21 cellular contexts compared by ENCODE assay signal in the genomic region with DNA sequence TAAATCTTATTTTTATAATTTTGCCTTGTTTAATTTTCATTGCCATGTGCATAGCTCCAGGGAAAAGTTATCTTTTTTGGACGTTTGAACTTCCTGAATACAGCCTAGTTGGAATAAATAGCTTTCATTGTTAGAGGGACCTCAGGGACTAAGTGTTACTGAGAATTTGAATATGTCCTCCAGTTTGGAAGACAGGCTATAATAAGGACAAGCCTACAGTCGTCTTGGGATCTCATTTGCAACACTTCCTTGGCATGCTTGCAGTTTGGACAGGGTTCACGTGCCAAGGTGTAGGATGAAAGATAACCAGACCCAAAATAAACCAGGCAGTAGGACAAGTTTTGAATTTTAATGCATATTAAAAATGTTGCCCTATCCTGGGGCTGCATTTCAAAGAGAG.
DNase-seq lines count a peak whose midpoint lies in the region; ATAC-seq and TF ChIP-seq lines count a peak whose summit lies in the region.
"Had no signal": no experiment of that assay in that cellular context is flagged by ENCODE, and none has a peak within 500 bp of the region (broad histone marks: within the 10 kb centered on the region; RNA-seq: fewer than 3 reads in every experiment).

No MANE protein-coding gene starts in this region.

- H3K27ac ChIP-seq in psoas muscle: no peak overlapping the region
- no peak overlapping the region for H3K27ac ChIP-seq in CD4-positive, alpha-beta memory T cell (ENCODE audit: low read depth, low read length)
- H3K27ac ChIP-seq: PC-9, RWPE1 had no signal

- H3K36me3 Mint-ChIP-seq in CD4-positive, alpha-beta memory T cell: no peaks in the 10 kb centered on the region
- H3K36me3 Mint-ChIP-seq: CD8-positive, alpha-beta memory T cell had no signal

- no peak overlapping the region for H3K27ac Mint-ChIP-seq in CD4-positive, alpha-beta memory T cell
- H3K27ac Mint-ChIP-seq: CD8-positive, alpha-beta memory T cell had no signal

- no peak overlapping the region for H3K4me3 ChIP-seq in psoas muscle
- no peak overlapping the region for H3K4me3 ChIP-seq in CD4-positive, alpha-beta memory T cell (ENCODE audit: low read length in 2 of 2)
- H3K4me3 ChIP-seq: PC-9 had no signal

- POLR2A ChIA-PET in CD4-positive, alpha-beta memory T cell (lab: Charles Lee; ENCODE audit: partially characterized antibody): no interaction called here

- TF ChIP-seq CTCF in psoas muscle (IDR thresholded peaks at IDR 0.05): no peak

- whole genome bisulfite sequencing in psoas muscle, 3 donors: 3 to 5% (median 4%) methylated on average over 3 of the region's 3 CpGs

- H3K4me3 Mint-ChIP-seq in CD4-positive, alpha-beta memory T cell: no peak overlapping the region
- H3K4me3 Mint-ChIP-seq: CD8-positive, alpha-beta memory T cell had no signal

- CTCF ChIA-PET in CD4-positive, alpha-beta memory T cell (lab: Charles Lee; ENCODE audit: partially characterized antibody): interaction anchor here (1.4 to 2.0 kb wide), 2 partner anchors 10 to 1113 kb away, joined by 3 to 7 read pairs; no protein-coding TSS in a partner anchor

- DNase-seq in COLO829 (ENCODE audit: low spot score) (peak; percentile 66), SK-MEL-5 (ENCODE audit: low read depth, low spot score) (peak; percentile 62), left cardiac atrium (no peak), psoas muscle (no peak), GM03348 (ENCODE audit: low spot score) (no peak)
- DNase-seq in CD4-positive, alpha-beta memory T cell: no peak
- DNase-seq: AML-193; C1 segment of cervical spinal cord; CD8-positive, alpha-beta memory T cell; DMS53; GDM1; KBM-7; NCI-H1092; NCI-H1436; NCI-H1930; NCI-H2227 treated with DMSO at 0.1 percent for 48 hours; NCI-H510A; PC-9 had no signal

- intact Hi-C loops in left cardiac atrium (cut with DNase I) (no loop called here), psoas muscle (cut with DNase I) (no loop called here)
- intact Hi-C loops in CD4-positive, alpha-beta memory T cell (cut with micrococcal nuclease): no loop called here

- peaks cover 0 to 8% (median 5%) of the 10 kb centered on the region in 8 donors for H3K9me3 Mint-ChIP-seq in CD4-positive, alpha-beta memory T cell

- H3K9me3 ChIP-seq in psoas muscle: no peaks in the 10 kb centered on the region
- H3K9me3 ChIP-seq in CD4-positive, alpha-beta memory T cell (ENCODE audit: control insufficient read depth in 1 of 2, low read length in 2 of 2): no peaks in the 10 kb centered on the region

- H3K4me1 Mint-ChIP-seq in CD4-positive, alpha-beta memory T cell: no peaks in the 10 kb centered on the region
- H3K4me1 Mint-ChIP-seq: CD8-positive, alpha-beta memory T cell had no signal

- no peaks in the 10 kb centered on the region for H3K4me1 ChIP-seq in psoas muscle
- no peaks in the 10 kb centered on the region for H3K4me1 ChIP-seq in CD4-positive, alpha-beta memory T cell (ENCODE audit: insufficient read depth, low read length)

- ATAC-seq in left cardiac atrium (peak; percentile 74 to 93), psoas muscle (peak in 3 of 4 donors; percentile 58 to 82 (median 67)), HG03159 (IDR thresholded peaks at IDR 0.05; ENCODE audit: unreplicated experiment) (no peak), GM19452 (IDR thresholded peaks at IDR 0.05; ENCODE audit: unreplicated experiment) (no peak)

- in situ Hi-C loops in SK-MEL-5 (cut with HindIII; ENCODE audit: low pct_unique_long_range_greater_than_20kb, low sequenced_read_pairs): no loop called here

- peaks cover 1 to 2% of the 10 kb centered on the region in 2 donors for H3K27me3 Mint-ChIP-seq in CD4-positive, alpha-beta memory T cell

- H3K36me3 ChIP-seq in psoas muscle (ENCODE audit: insufficient read depth in 1 of 2, low read depth in 1 of 2): no peaks in the 10 kb centered on the region
- no peaks in the 10 kb centered on the region for H3K36me3 ChIP-seq in CD4-positive, alpha-beta memory T cell (ENCODE audit: insufficient read depth, low read length)

- no peaks in the 10 kb centered on the region for H3K27me3 ChIP-seq in psoas muscle (ENCODE audit: insufficient read depth in 3 of 3, low read length in 2 of 3)
- H3K27me3 ChIP-seq in CD4-positive, alpha-beta memory T cell (ENCODE audit: insufficient read depth, low read length): no peaks in the 10 kb centered on the region

Comparison
In these comparisons a context has a peak if more than half of its experiments do, and no peak if none do; other contexts are left out.
1. DNase-seq: peak in COLO829 (single experiment) and SK-MEL-5 (single experiment); none in left cardiac atrium (single experiment), psoas muscle (0 of 2), GM03348 (single experiment) and CD4-positive, alpha-beta memory T cell (0 of 5).
2. ATAC-seq: peak in left cardiac atrium (2 of 2) and psoas muscle (3 of 4); none in HG03159 (single experiment) and GM19452 (single experiment).